ENCODE assay signal across 8 cellular contexts in genomic region chr11:73376168-73376802, GRCh38. TPM values are rescaled to one million over a fixed set of nuclear protein-coding genes. Genes with fewer than 3 reads are reported as not detected.
DNase-seq lines count a peak whose midpoint lies in the region; ATAC-seq and TF ChIP-seq lines count a peak whose summit lies in the region.

TSS of gene RELT (plus strand) at chr11:73376399. CDS start at chr11:73389137, 12,738 bp downstream.

- peak; percentile 96 for TF ChIP-seq CTCF in right atrium auricular region (IDR thresholded peaks at IDR 0.05)
- TF ChIP-seq CTCF in vagina (IDR thresholded peaks at IDR 0.05): peak; percentile 65 to 91 (median 86)

- peak within 1 kb of the TSS; percentile 99 for H3K4me3 Mint-ChIP-seq in T-helper 17 cell

- H3K36me3 Mint-ChIP-seq in T-helper 17 cell (ENCODE audit: low read depth): peaks cover 3% of the 10 kb centered on the region

- no peaks in the 10 kb centered on the region for H3K27me3 ChIP-seq in right atrium auricular region
- H3K27me3 ChIP-seq in vagina: no peaks in the 10 kb centered on the region

- H3K27ac Mint-ChIP-seq in T-helper 17 cell: peak within 1 kb of the TSS; percentile 94

- no peaks in the 10 kb centered on the region for H3K27me3 Mint-ChIP-seq in T-helper 17 cell

- H3K4me1 ChIP-seq in right atrium auricular region (peaks cover 0 to 55% of the 10 kb centered on the region in 2 donors), vagina (peaks cover 18% of the 10 kb centered on the region)

- intact Hi-C loops in vagina (cut with DNase I): no loop called here

- peaks cover 25% of the 10 kb centered on the region for H3K4me1 Mint-ChIP-seq in T-helper 17 cell

- H3K9me3 ChIP-seq in T-helper 17 cell (ENCODE audit: control insufficient read depth, low read length, poor library complexity, severe bottlenecking) (no peaks in the 10 kb centered on the region), right atrium auricular region (no peaks in the 10 kb centered on the region), vagina (no peaks in the 10 kb centered on the region)

- H3K36me3 ChIP-seq in right atrium auricular region: no peaks in the 10 kb centered on the region
- no peaks in the 10 kb centered on the region for H3K36me3 ChIP-seq in vagina

- DNase-seq in NCI-H1436 (lab: John Stamatoyannopoulos, UW): peak; percentile 82
- DNase-seq in T-helper 17 cell: peak; percentile 91 to 99 (median 93)
- DNase-seq in amygdala (lab: John Stamatoyannopoulos, UW): peak; percentile 24 to 91 (median 71)
- peak; percentile 87 for DNase-seq in right atrium auricular region (ENCODE audit: low spot score)
- DNase-seq in putamen (ENCODE audit: low spot score): peak; percentile 88
- DNase-seq in vagina (ENCODE audit: extremely low spot score in 2 of 2): no peak

- TF ChIP-seq POLR2A in GM15510 (IDR thresholded peaks at IDR 0.05; ENCODE audit: borderline replicate concordance, extremely low read depth, insufficient read length) (peak; percentile 99), vagina (IDR thresholded peaks at IDR 0.05) (peak in 1 of 2 donors; percentile 82)

- ATAC-seq in HG02840 (IDR thresholded peaks at IDR 0.05; ENCODE audit: low FRiP score, unreplicated experiment) (peak; percentile 64), T-helper 17 cell (peak; percentile 93)

- H3K4me3 ChIP-seq in right atrium auricular region (peak within 1 kb of the TSS; percentile 76 to 83), vagina (peak within 1 kb of the TSS; percentile 73 to 77)

- peak within 1 kb of the TSS; percentile 89 to 94 for H3K27ac ChIP-seq in right atrium auricular region
- peak within 1 kb of the TSS; percentile 87 for H3K27ac ChIP-seq in vagina

RNA-seq across cellular contexts. Expression of gene RELT, which starts in this region (rescaled TPM):
- total RNA-seq in T-helper 17 cell: 100 to 1,000 TPM; 139 to 169 TPM
- 1 to 10 TPM; 2.0 to 7.0 TPM for total RNA-seq in right atrium auricular region
- 6.1 TPM for total RNA-seq in vagina

Comparison
In these comparisons a context has a peak if more than half of its experiments do, and no peak if none do; other contexts are left out.
1. RNA of gene RELT (total RNA-seq): 139 to 169 TPM in T-helper 17 cell; 2.0 to 7.0 TPM in right atrium auricular region and 6.1 TPM in vagina (single experiment); every median in the first group is over 10 times any median in the second.
2. DNase-seq: peak in NCI-H1436 (single experiment), T-helper 17 cell (3 of 3), amygdala (56 of 56), right atrium auricular region (single experiment) and putamen (single experiment); none in vagina (0 of 2).